Comparison of ENCODE assay signal across 8 cellular contexts in genomic region chr15:74620636-74621545, GRCh38. TPM values are rescaled to one million over a fixed set of nuclear protein-coding genes. Genes with fewer than 3 reads are reported as not detected.
DNase-seq lines count a peak whose midpoint lies in the region; ATAC-seq and TF ChIP-seq lines count a peak whose summit lies in the region.

No MANE protein-coding gene starts in this region.

- H3K36me3 Mint-ChIP-seq in natural killer cell treated with Interleukin-12 subunit alpha and Interleukin-12 subunit beta and Interleukin-15 and Interleukin-18, amount 100 ng/mL, for 72 hours = peaks cover 11% of the 10 kb centered on the region

- peaks cover 19% of the 10 kb centered on the region for H4K20me1 ChIP-seq in OCI-LY7 (ENCODE audit: insufficient read depth, low read length)

- peaks cover 42% of the 10 kb centered on the region for H3K79me2 ChIP-seq in OCI-LY7 (ENCODE audit: insufficient read depth, low read depth, low read length)

- TF ChIP-seq CTCF in OCI-LY7 (conservative IDR thresholded peaks at IDR 0.05; ENCODE audit: low read length) = peak; percentile 99
- TF ChIP-seq CTCF in stomach (IDR thresholded peaks at IDR 0.05) = peak in 5 of 7 experiments; percentile 52 to 92 (median 65)

- no peak for TF ChIP-seq POLR2A in stomach (IDR thresholded peaks at IDR 0.05)

- DNase-seq in GDM1 (lab: John Stamatoyannopoulos, UW) (peak; percentile 38), OCI-LY7 (ENCODE audit: low spot score) (peak; percentile 82), activated T-cell treated with anti-CD3 and anti-CD28 coated beads for 4 hours (peak; percentile 61), stomach (peak; percentile 71), DMS153 (lab: John Stamatoyannopoulos, UW) (no peak)
- peak; percentile 78 for DNase-seq in natural killer cell treated with Interleukin-12 subunit alpha and Interleukin-12 subunit beta and Interleukin-15 and Interleukin-18, amount 100 ng/mL, for 72 hours (ENCODE audit: low spot score)

- H3K4me2 ChIP-seq in OCI-LY7 (ENCODE audit: low read length) = no peak overlapping the region

- POLR2A ChIA-PET in OCI-LY7 (lab: Charles Lee) = interaction anchor here (0.5 kb wide), 2 partner anchors 156 to 366 kb away, joined by 3 read pairs; no protein-coding TSS in a partner anchor

- TF ChIP-seq EP300 in stomach (IDR thresholded peaks at IDR 0.05) = no peak

- no peak overlapping the region for H2AFZ ChIP-seq in OCI-LY7 (ENCODE audit: low read length)

- H3K36me3 ChIP-seq in OCI-LY7 (ENCODE audit: insufficient read depth, low read length) = peaks cover 89% of the 10 kb centered on the region
- H3K36me3 ChIP-seq in stomach = peaks cover 68 to 78% (median 74%) of the 10 kb centered on the region in 4 donors

- peaks cover 14% of the 10 kb centered on the region for H3K4me1 ChIP-seq in OCI-LY7 (ENCODE audit: insufficient read depth, low read length, poor library complexity, severe bottlenecking)
- peaks cover 34 to 71% (median 57%) of the 10 kb centered on the region in 4 donors for H3K4me1 ChIP-seq in stomach

- H3K27me3 Mint-ChIP-seq in natural killer cell treated with Interleukin-12 subunit alpha and Interleukin-12 subunit beta and Interleukin-15 and Interleukin-18, amount 100 ng/mL, for 72 hours = no peaks in the 10 kb centered on the region

- WGBS in stomach, 5 donors = 55 to 70% (median 60%) methylated on average over 16 to 23 of the region's 23 CpGs

- no TSS peak for BruUV-seq in OCI-LY7 (replicated peaks; lab: Mats Ljungman, UMichigan)

- H3K4me3 ChIP-seq in OCI-LY7 (ENCODE audit: low read depth, low read length, poor library complexity, severe bottlenecking) = no peak overlapping the region
- peak overlapping the region in 1 of 4 donors; percentile 13 for H3K4me3 ChIP-seq in stomach

- no peak overlapping the region for H3K4me3 Mint-ChIP-seq in natural killer cell treated with Interleukin-12 subunit alpha and Interleukin-12 subunit beta and Interleukin-15 and Interleukin-18, amount 100 ng/mL, for 72 hours

- H3K4me1 Mint-ChIP-seq in natural killer cell treated with Interleukin-12 subunit alpha and Interleukin-12 subunit beta and Interleukin-15 and Interleukin-18, amount 100 ng/mL, for 72 hours (ENCODE audit: low read depth in 2 of 2) = peaks cover 42 to 51% of the 10 kb centered on the region in 2 donors

- CTCF ChIA-PET in OCI-LY7 (lab: Charles Lee; ENCODE audit: unreplicated experiment) = interaction anchor here (0.6 to 1.3 kb wide), 3 partner anchors 10 to 388 kb away, joined by 3 to 5 read pairs (median 4); no protein-coding TSS in a partner anchor

- ATAC-seq in HG03060 (IDR thresholded peaks at IDR 0.05; ENCODE audit: low read depth, unreplicated experiment) (peak; percentile 59), esophagus mucosa (peak; percentile 75)
- peak; percentile 83 to 84 for ATAC-seq in natural killer cell treated with Interleukin-12 subunit alpha and Interleukin-12 subunit beta and Interleukin-15 and Interleukin-18, amount 100 ng/mL, for 72 hours

- intact Hi-C loops in OCI-LY7 (cut with micrococcal nuclease; ENCODE audit: unreplicated experiment) (loop anchor here (1.0 to 2.0 kb wide), 2 partner anchors 11 to 248 kb away; no protein-coding TSS in a partner anchor), stomach (cut with DNase I; ENCODE audit: low total_unique reads) (no loop called here)

- H3K27me3 ChIP-seq in stomach = no peaks in the 10 kb centered on the region

- no peaks in the 10 kb centered on the region for H3K9me3 Mint-ChIP-seq in natural killer cell treated with Interleukin-12 subunit alpha and Interleukin-12 subunit beta and Interleukin-15 and Interleukin-18, amount 100 ng/mL, for 72 hours

- peak overlapping the region in 1 of 2 donors; percentile 64 for H3K27ac Mint-ChIP-seq in natural killer cell treated with Interleukin-12 subunit alpha and Interleukin-12 subunit beta and Interleukin-15 and Interleukin-18, amount 100 ng/mL, for 72 hours

- H3K27ac ChIP-seq in OCI-LY7 (ENCODE audit: low read depth, low read length, poor library complexity, severe bottlenecking) = no peak overlapping the region
- no peak overlapping the region for H3K27ac ChIP-seq in stomach

- no peaks in the 10 kb centered on the region for H3K9me2 ChIP-seq in OCI-LY7 (ENCODE audit: insufficient read depth, low read length)

- H3K9me3 ChIP-seq in OCI-LY7 (ENCODE audit: low read length) (no peaks in the 10 kb centered on the region), stomach (no peaks in the 10 kb centered on the region)

RNA-seq across cellular contexts. Expression of gene CLK3, which starts 5.3 kb away (rescaled TPM):
- 85.1 and 86.5 TPM in 2 replicates for total RNA-seq in OCI-LY7 (2014; rRNA removed; shearing (Covaris generic))
- total RNA-seq in OCI-LY7 (2022) (87.4 and 109 TPM in 2 replicates), esophagus mucosa (41.0 TPM), stomach (100 to 1,000 TPM in 4 of 5 donors, 10 to 100 TPM in 1; 50.1 to 226 (median 120) TPM)
- 100 to 1,000 TPM; 148 TPM for total RNA-seq in natural killer cell treated with Interleukin-12 subunit alpha and Interleukin-12 subunit beta and Interleukin-15 and Interleukin-18, amount 100 ng/mL, for 72 hours
- polyA plus RNA-seq in stomach = 10 to 100 TPM; 47.6 to 71.5 (median 57.1) TPM
